Comparison of ENCODE assay signal across 1 cellular context in genomic region chr3:112074616-112075497, GRCh38.
TF ChIP-seq lines count a peak whose summit lies in the region.

No MANE protein-coding gene starts in this region.

TF ChIP-seq in HepG2, 621 proteins besides CTCF, POLR2A, EP300 and RAD21 (continued from another document and continues in another):
- 0 out of 2 replicates have a peak, but pooled peaks have one; percentile 29 for TF ChIP-seq MNT (IDR thresholded peaks at IDR 0.05)
- TF ChIP-seq ZNF749 (CRISPR knock-in tag; IDR thresholded peaks at IDR 0.05; ENCODE audit: borderline replicate concordance), result no peak
- peak; percentile 86 for TF ChIP-seq FOSL2 (CRISPR knock-in tag; IDR thresholded peaks at IDR 0.05)
- TF ChIP-seq ZBED4 (CRISPR knock-in tag; IDR thresholded peaks at IDR 0.05; ENCODE audit: borderline replicate concordance), result no peak
- 0 out of 2 replicates have a peak, but pooled peaks have one; percentile 33 for TF ChIP-seq DNMT3B (CRISPR knock-in tag; conservative IDR thresholded peaks at IDR 0.05)
- TF ChIP-seq ZBTB4 (CRISPR knock-in tag; IDR thresholded peaks at IDR 0.05; ENCODE audit: borderline replicate concordance), result no peak
- no peak for TF ChIP-seq DMTF1 (CRISPR knock-in tag; IDR thresholded peaks at IDR 0.05)
- TF ChIP-seq ZNF768 (CRISPR knock-in tag; IDR thresholded peaks at IDR 0.05), result no peak
- TF ChIP-seq FOXP4 (CRISPR knock-in tag; IDR thresholded peaks at IDR 0.05), result peak; percentile 40; the same call in 1 of the 2 replicates
- no peak for TF ChIP-seq E2F1 (CRISPR knock-in tag; IDR thresholded peaks at IDR 0.05)
- no peak for TF ChIP-seq ZNF33B (CRISPR knock-in tag; IDR thresholded peaks at IDR 0.05)
- TF ChIP-seq GATAD2A (CRISPR knock-in tag; IDR thresholded peaks at IDR 0.05), result peak; percentile 63; the same call in 1 of the 2 replicates
- TF ChIP-seq ZBTB14 (CRISPR knock-in tag; IDR thresholded peaks at IDR 0.05), result no peak
- TF ChIP-seq SOX5 (CRISPR knock-in tag; IDR thresholded peaks at IDR 0.05; ENCODE audit: borderline replicate concordance), result peak; percentile 30; the same call in 1 of the 2 replicates
- TF ChIP-seq ZNF235 (CRISPR knock-in tag; IDR thresholded peaks at IDR 0.05; ENCODE audit: borderline replicate concordance), result no peak
- TF ChIP-seq RXRB (CRISPR knock-in tag; IDR thresholded peaks at IDR 0.05; ENCODE audit: borderline replicate concordance), result peak; percentile 50; the same call in 1 of the 2 replicates
- peak; percentile 42; the same call in 1 of the 2 replicates for TF ChIP-seq SP5 (CRISPR knock-in tag; IDR thresholded peaks at IDR 0.05; ENCODE audit: borderline replicate concordance, low read depth)
- TF ChIP-seq BRF2 (CRISPR knock-in tag; IDR thresholded peaks at IDR 0.05), result no peak
- 0 out of 2 replicates have a peak, but pooled peaks have one; percentile 29 for TF ChIP-seq CBX5 (CRISPR knock-in tag; IDR thresholded peaks at IDR 0.05; ENCODE audit: borderline replicate concordance)
- TF ChIP-seq CREB3 (CRISPR knock-in tag; IDR thresholded peaks at IDR 0.05), result no peak
- TF ChIP-seq CCAR2 (optimal IDR thresholded peaks at IDR 0.05; ENCODE audit: low read depth, low read length), result no peak
- TF ChIP-seq ZFP37 (CRISPR knock-in tag; IDR thresholded peaks at IDR 0.05; ENCODE audit: borderline replicate concordance), result no peak
- TF ChIP-seq ZNF790 (CRISPR knock-in tag; IDR thresholded peaks at IDR 0.05; ENCODE audit: borderline replicate concordance), result no peak
- no peak for TF ChIP-seq ZNF672 (CRISPR knock-in tag; IDR thresholded peaks at IDR 0.05)
- TF ChIP-seq ZBTB20 (CRISPR knock-in tag; IDR thresholded peaks at IDR 0.05; ENCODE audit: borderline replicate concordance, low read depth), result peak; percentile 86; the same call in 1 of the 2 replicates
- no peak for TF ChIP-seq FOXK2 (IDR thresholded peaks at IDR 0.05)
- no peak for TF ChIP-seq ARID3A (IDR thresholded peaks at IDR 0.05; ENCODE audit: low read depth, low read length)
- no peak for TF ChIP-seq CBFB (CRISPR knock-in tag; IDR thresholded peaks at IDR 0.05)
- no peak for TF ChIP-seq SIN3A (IDR thresholded peaks at IDR 0.05; ENCODE audit: borderline replicate concordance, low read depth, low read length)
- no peak for TF ChIP-seq TEAD2 (CRISPR knock-in tag; IDR thresholded peaks at IDR 0.05)
